Comparison of ENCODE assay signal across 9 cellular contexts in the genomic region with DNA sequence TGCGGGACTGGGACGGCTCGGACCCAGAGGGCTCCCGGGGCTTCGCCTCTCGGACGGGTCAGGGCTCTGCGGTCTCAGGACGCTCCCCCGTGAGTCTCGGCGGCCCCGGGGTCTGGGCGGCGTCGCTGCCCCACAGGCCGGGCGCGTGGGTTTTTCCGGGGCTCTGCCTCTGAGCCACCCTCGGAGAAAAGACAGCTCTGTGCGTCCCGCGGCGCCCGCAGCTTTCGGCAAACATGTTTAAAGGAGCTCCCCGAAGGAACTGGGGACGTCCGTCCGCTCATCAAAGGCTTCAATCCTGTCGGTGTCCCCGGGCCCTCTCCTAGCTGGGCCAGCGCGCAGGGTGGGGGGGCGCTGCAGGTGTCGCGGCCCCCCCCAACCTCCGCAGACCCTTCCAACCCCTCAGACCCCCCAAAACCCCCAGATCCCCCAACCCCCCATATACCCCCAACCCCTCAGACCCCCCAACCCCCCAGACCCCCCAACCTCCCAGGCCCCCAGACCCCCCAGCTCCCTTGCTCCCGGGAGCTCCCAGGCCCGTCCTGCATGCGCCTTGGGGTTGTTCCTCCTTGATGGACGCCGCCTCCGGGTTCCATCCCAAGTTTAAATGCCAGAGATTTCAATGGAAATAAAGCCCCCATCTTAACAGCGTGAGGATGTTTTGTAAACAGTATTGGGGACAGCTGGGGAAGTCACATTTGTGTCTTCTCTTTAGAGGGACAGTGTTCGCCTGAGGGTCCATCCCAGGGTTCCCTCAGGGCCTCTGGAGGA. TPM values are rescaled to one million over a fixed set of nuclear protein-coding genes. Genes with fewer than 3 reads are reported as not detected.
DNase-seq lines count a peak whose midpoint lies in the region; ATAC-seq, FAIRE-seq and TF ChIP-seq lines count a peak whose summit lies in the region.
"Had no signal": no experiment of that assay in that cellular context is flagged by ENCODE, and none has a peak within 500 bp of the region (broad histone marks: within the 10 kb centered on the region; RNA-seq: fewer than 3 reads in every experiment).

No MANE protein-coding gene starts in this region.

- H3K36me3 Mint-ChIP-seq in activated CD8-positive, alpha-beta memory T cell treated with anti-CD3 and anti-CD28 coated beads, Interleukin-2, amount 10 ng/mL, durations not matched to agents 7 days and 5 days: peaks cover 23% of the 10 kb centered on the region
- peaks cover 4% of the 10 kb centered on the region for H3K36me3 Mint-ChIP-seq in effector memory CD8-positive, alpha-beta T cell (ENCODE audit: insufficient read depth)
- H3K36me3 Mint-ChIP-seq in nephron progenitor cell (ENCODE audit: low read depth): peaks cover 34% of the 10 kb centered on the region

- H3K27ac Mint-ChIP-seq in activated CD8-positive, alpha-beta memory T cell treated with anti-CD3 and anti-CD28 coated beads, Interleukin-2, amount 10 ng/mL, durations not matched to agents 7 days and 5 days: no peak overlapping the region
- H3K27ac Mint-ChIP-seq in effector memory CD8-positive, alpha-beta T cell: no peak overlapping the region
- no peak overlapping the region for H3K27ac Mint-ChIP-seq in nephron progenitor cell

- no peak for ATAC-seq in activated CD8-positive, alpha-beta memory T cell treated with anti-CD3 and anti-CD28 coated beads, Interleukin-2, amount 10 ng/mL, durations not matched to agents 7 days and 5 days
- ATAC-seq in effector memory CD8-positive, alpha-beta T cell (replicated peaks): peak; percentile 11

- CTCF ChIA-PET in activated CD8-positive, alpha-beta memory T cell treated with anti-CD3 and anti-CD28 coated beads, Interleukin-2, amount 10 ng/mL, durations not matched to agents 7 days and 5 days (lab: Charles Lee): interaction anchor here (0.7 to 2.0 kb wide), 8 partner anchors 53 to 175 kb away, joined by 3 to 7 read pairs (median 4); a partner anchor contains a TSS

- peak; percentile 79 for DNase-seq in activated CD8-positive, alpha-beta memory T cell treated with anti-CD3 and anti-CD28 coated beads for 24 hours
- DNase-seq in activated CD8-positive, alpha-beta memory T cell treated with anti-CD3 and anti-CD28 coated beads, Interleukin-2, amount 10 ng/mL, durations not matched to agents 7 days and 5 days: no peak
- DNase-seq in T-helper 9 cell: peak; percentile 47
- DNase-seq in effector memory CD8-positive, alpha-beta T cell: peak; percentile 27 to 42 (median 34)
- DNase-seq in nephron progenitor cell: peak; percentile 51
- no peak for DNase-seq in SIG-M5 treated with dmso at 0.1 percent for 504 hours (lab: John Stamatoyannopoulos, UW; ENCODE audit: unreplicated experiment)
- no peak for DNase-seq in D721Med (ENCODE audit: insufficient read length, low spot score)
- no peak for DNase-seq in foreskin melanocyte

- peaks cover 15% of the 10 kb centered on the region for H3K4me1 Mint-ChIP-seq in activated CD8-positive, alpha-beta memory T cell treated with anti-CD3 and anti-CD28 coated beads, Interleukin-2, amount 10 ng/mL, durations not matched to agents 7 days and 5 days
- peaks cover 9 to 18% of the 10 kb centered on the region in 2 donors for H3K4me1 Mint-ChIP-seq in effector memory CD8-positive, alpha-beta T cell (ENCODE audit: low read depth in 2 of 2)
- H3K4me1 Mint-ChIP-seq in nephron progenitor cell: peaks cover 18% of the 10 kb centered on the region

- peaks cover 18% of the 10 kb centered on the region for H3K27me3 Mint-ChIP-seq in activated CD8-positive, alpha-beta memory T cell treated with anti-CD3 and anti-CD28 coated beads, Interleukin-2, amount 10 ng/mL, durations not matched to agents 7 days and 5 days
- peaks cover 0 to 23% of the 10 kb centered on the region in 2 donors for H3K27me3 Mint-ChIP-seq in effector memory CD8-positive, alpha-beta T cell
- H3K27me3 Mint-ChIP-seq in nephron progenitor cell (ENCODE audit: low read depth, poor library complexity): peaks cover 46% of the 10 kb centered on the region

- no peak for TF ChIP-seq CTCF in nephron progenitor cell (IDR thresholded peaks at IDR 0.05)
- no peak for TF ChIP-seq CTCF in D721Med (IDR thresholded peaks at IDR 0.05; ENCODE audit: insufficient read depth, missing control alignments)

- H3K4me3 Mint-ChIP-seq in activated CD8-positive, alpha-beta memory T cell treated with anti-CD3 and anti-CD28 coated beads, Interleukin-2, amount 10 ng/mL, durations not matched to agents 7 days and 5 days: no peak overlapping the region
- peak overlapping the region; percentile 41 to 50 for H3K4me3 Mint-ChIP-seq in effector memory CD8-positive, alpha-beta T cell
- H3K4me3 Mint-ChIP-seq in nephron progenitor cell: peak overlapping the region; percentile 61

- H3K9me3 Mint-ChIP-seq in activated CD8-positive, alpha-beta memory T cell treated with anti-CD3 and anti-CD28 coated beads, Interleukin-2, amount 10 ng/mL, durations not matched to agents 7 days and 5 days (ENCODE audit: low read depth): peaks cover 11% of the 10 kb centered on the region
- no peaks in the 10 kb centered on the region for H3K9me3 Mint-ChIP-seq in effector memory CD8-positive, alpha-beta T cell
- peaks cover 34% of the 10 kb centered on the region for H3K9me3 Mint-ChIP-seq in nephron progenitor cell

- FAIRE-seq in D721Med (lab: Jason Lieb, UNC): no peak
- FAIRE-seq: endometrium had no signal

RNA-seq across cellular contexts. Expression of a gene that starts 1.0 kb away (rescaled TPM):
- total RNA-seq in activated CD8-positive, alpha-beta memory T cell treated with anti-CD3 and anti-CD28 coated beads, Interleukin-2, amount 10 ng/mL, durations not matched to agents 7 days and 5 days: 10 to 100 TPM; 22.9 to 23.6 TPM

RNA-seq across cellular contexts. Expression of a gene that starts 42.8 kb away (rescaled TPM):
- total RNA-seq in activated CD8-positive, alpha-beta memory T cell treated with anti-CD3 and anti-CD28 coated beads, Interleukin-2, amount 10 ng/mL, durations not matched to agents 7 days and 5 days: not detected

RNA-seq across cellular contexts. Expression of a gene that starts 56.8 kb away (rescaled TPM):
- not detected for total RNA-seq in activated CD8-positive, alpha-beta memory T cell treated with anti-CD3 and anti-CD28 coated beads, Interleukin-2, amount 10 ng/mL, durations not matched to agents 7 days and 5 days

Comparison
In these comparisons a context has a peak if more than half of its experiments do, and no peak if none do; other contexts are left out.
1. DNase-seq: peak in activated CD8-positive, alpha-beta memory T cell treated with anti-CD3 and anti-CD28 coated beads for 24 hours (single experiment), T-helper 9 cell (single experiment), effector memory CD8-positive, alpha-beta T cell (3 of 3) and nephron progenitor cell (single experiment); none in activated CD8-positive, alpha-beta memory T cell treated with anti-CD3 and anti-CD28 coated beads, Interleukin-2, amount 10 ng/mL, durations not matched to agents 7 days and 5 days (single experiment), SIG-M5 treated with dmso at 0.1 percent for 504 hours (single experiment), D721Med (single experiment) and foreskin melanocyte (single experiment).